In genomic region chr1:225977937-225978748, GRCh38 we compare ENCODE assay signal across 12 cellular contexts. TPM values are rescaled to one million over a fixed set of nuclear protein-coding genes. Genes with fewer than 3 reads are reported as not detected.
DNase-seq lines count a peak whose midpoint lies in the region; ATAC-seq, FAIRE-seq and TF ChIP-seq lines count a peak whose summit lies in the region.
"Had no signal": no experiment of that assay in that cellular context is flagged by ENCODE, and none has a peak within 500 bp of the region (broad histone marks: within the 10 kb centered on the region; RNA-seq: fewer than 3 reads in every experiment).

No MANE protein-coding gene starts in this region.

- H3K27me3 Mint-ChIP-seq in activated CD4-positive, alpha-beta T cell treated with anti-CD3 and anti-CD28 coated beads, Interleukin-2, amount 10 ng/mL, durations not matched to agents 24 days and 14 days, result no peaks in the 10 kb centered on the region
- H3K27me3 Mint-ChIP-seq in activated CD4-positive, alpha-beta T cell treated with anti-CD3 and anti-CD28 coated beads, Interleukin-2, amount 10 ng/mL, durations not matched to agents 7 days and 5 days, result no peaks in the 10 kb centered on the region

- H3K4me2 ChIP-seq in Loucy (ENCODE audit: low read depth, low read length, poor library complexity, severe bottlenecking) (peak overlapping the region; percentile 22), mesendoderm (ENCODE audit: low read length) (no peak overlapping the region)

- intact Hi-C loops in activated CD4-positive, alpha-beta T cell treated with anti-CD3 and anti-CD28 coated beads, Interleukin-2, amount 10 ng/mL, durations not matched to agents 24 days and 14 days (cut with micrococcal nuclease), result loop anchor here (2.0 to 5.0 kb wide), 3 partner anchors 56 to 659 kb away; partner anchors contain the start of gene PYCR2
- intact Hi-C loops in pancreas (cut with DNase I) (loop anchor here in 2 of 3 donors (5.0 to 10.0 kb wide), 3 partner anchors 203 to 503 kb away; partner anchors contain the start of gene SRP9 (in 1 of the 2)), vagina (cut with DNase I) (loop anchor here (5.0 to 10.0 kb wide), 4 partner anchors 63 to 501 kb away; partner anchors contain the start of gene SRP9)

- H3K9ac ChIP-seq in Loucy (ENCODE audit: low read depth, low read length, poor library complexity, severe bottlenecking) (no peak overlapping the region), mesendoderm (ENCODE audit: low read length) (no peak overlapping the region)

- CTCF ChIA-PET in activated CD4-positive, alpha-beta T cell treated with anti-CD3 and anti-CD28 coated beads, Interleukin-2, amount 10 ng/mL, durations not matched to agents 7 days and 5 days (lab: Charles Lee), result interaction anchor here (0.9 to 1.6 kb wide), 3 partner anchors 9 to 503 kb away, joined by 3 to 9 read pairs (median 3); no protein-coding TSS in a partner anchor
- CTCF ChIA-PET in HEK293 (lab: Yijun Ruan, JAX), result interaction anchor here (0.7 to 6.5 kb wide), 16 partner anchors 8 to 658 kb away, joined by 3 to 161 read pairs (median 3); no protein-coding TSS in a partner anchor

- FAIRE-seq in pancreas (lab: Jason Lieb, UNC), result no peak
- FAIRE-seq: bronchial epithelial cell, frontal cortex had no signal

- H3K4me3 ChIP-seq in HEK293 (ENCODE audit: low read depth, low read length), result no peak overlapping the region
- no peak overlapping the region for H3K4me3 ChIP-seq in Loucy (ENCODE audit: low read length, poor library complexity, severe bottlenecking)
- no peak overlapping the region for H3K4me3 ChIP-seq in pancreas
- H3K4me3 ChIP-seq in vagina, result no peak overlapping the region
- H3K4me3 ChIP-seq in mesendoderm (ENCODE audit: low read length), result no peak overlapping the region

- no peaks in the 10 kb centered on the region for H3K79me1 ChIP-seq in mesendoderm (ENCODE audit: low read length)

- H3K79me2 ChIP-seq in Loucy (ENCODE audit: insufficient read depth, low read length), result no peaks in the 10 kb centered on the region
- H3K79me2 ChIP-seq in mesendoderm (ENCODE audit: control insufficient read depth, insufficient read depth, low read length), result no peaks in the 10 kb centered on the region

- H3K27ac ChIP-seq in HEK293 (ENCODE audit: extremely low read depth, low read depth, low read length) (no peak overlapping the region), pancreas (no peak overlapping the region), vagina (no peak overlapping the region), mesendoderm (ENCODE audit: low read depth, low read length) (no peak overlapping the region)

- no peak for TF ChIP-seq POLR2A in vagina (IDR thresholded peaks at IDR 0.05)

- H3K4me1 Mint-ChIP-seq in activated CD4-positive, alpha-beta T cell treated with anti-CD3 and anti-CD28 coated beads, Interleukin-2, amount 10 ng/mL, durations not matched to agents 24 days and 14 days, result peaks cover 4% of the 10 kb centered on the region
- peaks cover 9% of the 10 kb centered on the region for H3K4me1 Mint-ChIP-seq in activated CD4-positive, alpha-beta T cell treated with anti-CD3 and anti-CD28 coated beads, Interleukin-2, amount 10 ng/mL, durations not matched to agents 7 days and 5 days

- H4K8ac ChIP-seq in mesendoderm (ENCODE audit: low read depth, low read length), result no peak overlapping the region

- no peak overlapping the region for H3K23ac ChIP-seq in mesendoderm (ENCODE audit: low read length)

- no peak overlapping the region for H2AK5ac ChIP-seq in mesendoderm (ENCODE audit: low read length)

- no peaks in the 10 kb centered on the region for H3K9me2 ChIP-seq in Loucy (replicated peaks; ENCODE audit: low read depth, low read length)

- ATAC-seq in pancreas, result peak; percentile 12 to 46 (median 36)

- H3K27me3 ChIP-seq in Loucy (ENCODE audit: insufficient read depth, low read length, poor library complexity, severe bottlenecking) (no peaks in the 10 kb centered on the region), pancreas (no peaks in the 10 kb centered on the region), vagina (no peaks in the 10 kb centered on the region), mesendoderm (ENCODE audit: insufficient read depth, low read length, poor library complexity) (no peaks in the 10 kb centered on the region)

- peaks cover 3% of the 10 kb centered on the region for H3K9me3 Mint-ChIP-seq in activated CD4-positive, alpha-beta T cell treated with anti-CD3 and anti-CD28 coated beads, Interleukin-2, amount 10 ng/mL, durations not matched to agents 24 days and 14 days
- peaks cover 7% of the 10 kb centered on the region for H3K9me3 Mint-ChIP-seq in activated CD4-positive, alpha-beta T cell treated with anti-CD3 and anti-CD28 coated beads, Interleukin-2, amount 10 ng/mL, durations not matched to agents 7 days and 5 days

- peaks cover 40% of the 10 kb centered on the region for H3K36me3 Mint-ChIP-seq in activated CD4-positive, alpha-beta T cell treated with anti-CD3 and anti-CD28 coated beads, Interleukin-2, amount 10 ng/mL, durations not matched to agents 24 days and 14 days (ENCODE audit: low read depth)
- peaks cover 41% of the 10 kb centered on the region for H3K36me3 Mint-ChIP-seq in activated CD4-positive, alpha-beta T cell treated with anti-CD3 and anti-CD28 coated beads, Interleukin-2, amount 10 ng/mL, durations not matched to agents 7 days and 5 days (ENCODE audit: low read depth)

- no peak overlapping the region for H2AFZ ChIP-seq in Loucy (ENCODE audit: low read length)

- no peak overlapping the region for H3K4me3 Mint-ChIP-seq in activated CD4-positive, alpha-beta T cell treated with anti-CD3 and anti-CD28 coated beads, Interleukin-2, amount 10 ng/mL, durations not matched to agents 24 days and 14 days
- no peak overlapping the region for H3K4me3 Mint-ChIP-seq in activated CD4-positive, alpha-beta T cell treated with anti-CD3 and anti-CD28 coated beads, Interleukin-2, amount 10 ng/mL, durations not matched to agents 7 days and 5 days

- H2BK15ac ChIP-seq in mesendoderm (replicated peaks; ENCODE audit: low read depth), result no peak overlapping the region

- no peak overlapping the region for H3K56ac ChIP-seq in mesendoderm (ENCODE audit: low read length)

- H3K18ac ChIP-seq in mesendoderm (ENCODE audit: low read length), result no peak overlapping the region

- peak overlapping the region; percentile 36 for H3K27ac Mint-ChIP-seq in activated CD4-positive, alpha-beta T cell treated with anti-CD3 and anti-CD28 coated beads, Interleukin-2, amount 10 ng/mL, durations not matched to agents 24 days and 14 days
- H3K27ac Mint-ChIP-seq in activated CD4-positive, alpha-beta T cell treated with anti-CD3 and anti-CD28 coated beads, Interleukin-2, amount 10 ng/mL, durations not matched to agents 7 days and 5 days, result no peak overlapping the region

- no peak overlapping the region for H4K5ac ChIP-seq in mesendoderm (ENCODE audit: low read length)

- H3K9me3 ChIP-seq in HEK293 (ENCODE audit: control insufficient read depth, insufficient read depth, low read depth, low read length), result no peaks in the 10 kb centered on the region
- no peaks in the 10 kb centered on the region for H3K9me3 ChIP-seq in Loucy (ENCODE audit: insufficient read depth, low read depth, low read length)
- H3K9me3 ChIP-seq in pancreas, result no peaks in the 10 kb centered on the region
- H3K9me3 ChIP-seq in vagina, result no peaks in the 10 kb centered on the region

- POLR2A ChIA-PET in activated CD4-positive, alpha-beta T cell treated with anti-CD3 and anti-CD28 coated beads, Interleukin-2, amount 10 ng/mL, durations not matched to agents 7 days and 5 days (lab: Charles Lee), result no interaction called here
- POLR2A ChIA-PET in HEK293 (lab: Yijun Ruan, JAX), result interaction anchor here (0.6 to 0.9 kb wide), 3 partner anchors 84 to 504 kb away, joined by 3 to 4 read pairs (median 3); partner anchors contain the start of gene H3-3A

- DNase-seq in activated CD4-positive, alpha-beta T cell treated with anti-CD3 and anti-CD28 coated beads, Interleukin-2, amount 10 ng/mL, durations not matched to agents 24 days and 14 days, result no peak
- no peak for DNase-seq in activated CD4-positive, alpha-beta T cell treated with anti-CD3 and anti-CD28 coated beads, Interleukin-2, amount 10 ng/mL, durations not matched to agents 7 days and 5 days
- DNase-seq in pancreas, result peak in 2 of 6 donors; percentile 50 to 53
- DNase-seq in stimulated activated CD4-positive, alpha-beta T cell treated with anti-CD3 and anti-CD28 coated beads, Interleukin-4, amount 100 ng/mL, for 4 hours, result no peak
- DNase-seq in vagina (ENCODE audit: extremely low spot score in 2 of 2), result no peak
- no peak for DNase-seq in mesendoderm
- DNase-seq: activated CD4-positive, CD25-positive, alpha-beta regulatory T cell; NCI-H2081 treated with DMSO at 0.1 percent for 48 hours had no signal

- H4K20me1 ChIP-seq in Loucy (ENCODE audit: insufficient read depth, low read length, poor library complexity, severe bottlenecking), result no peaks in the 10 kb centered on the region

- H2BK120ac ChIP-seq in mesendoderm (ENCODE audit: low read depth, low read length), result no peak overlapping the region

- H3F3A ChIP-seq in Loucy (ENCODE audit: low read depth), result no peaks in the 10 kb centered on the region; the same call in 1 of the 2 replicates

- H2BK5ac ChIP-seq in mesendoderm (ENCODE audit: low read length), result no peak overlapping the region

- H3K4me1 ChIP-seq in HEK293 (ENCODE audit: control insufficient read depth, insufficient read depth, low read length), result no peaks in the 10 kb centered on the region
- H3K4me1 ChIP-seq in Loucy (ENCODE audit: insufficient read depth, low read length, poor library complexity, severe bottlenecking), result peaks cover 8% of the 10 kb centered on the region
- H3K4me1 ChIP-seq in pancreas, result peaks cover 12 to 33% (median 17%) of the 10 kb centered on the region in 3 donors
- H3K4me1 ChIP-seq in vagina, result no peaks in the 10 kb centered on the region
- H3K4me1 ChIP-seq in mesendoderm (ENCODE audit: control insufficient read depth, low read depth, low read length), result no peaks in the 10 kb centered on the region

- TF ChIP-seq CTCF in HEK293 (tag by site-specific recombination; IDR thresholded peaks at IDR 0.05) (no peak), Loucy (conservative IDR thresholded peaks at IDR 0.05; ENCODE audit: low read length) (peak; percentile 52), pancreas (IDR thresholded peaks at IDR 0.05) (no peak), vagina (IDR thresholded peaks at IDR 0.05) (no peak)

- 40 to 43% methylated on average over 15 of the region's 15 CpGs for WGBS in pancreas, 2 donors
- WGBS in mesendoderm (ENCODE audit: extremely low coverage, insufficient coverage, low lambda C conversion rate), result no CpG with 5 or more reads among the region's 15 CpGs

- no peak overlapping the region for H3K4ac ChIP-seq in mesendoderm (ENCODE audit: low read depth, low read length)

- H3K36me3 ChIP-seq in HEK293 (ENCODE audit: control insufficient read depth in 2 of 2, insufficient read depth in 1 of 2, low read length in 2 of 2) (peaks cover 22 to 47% of the 10 kb centered on the region in 2 experiments), Loucy (ENCODE audit: insufficient read depth, low read length) (peaks cover 31% of the 10 kb centered on the region), pancreas (peaks cover 0 to 14% (median 2%) of the 10 kb centered on the region in 3 donors), vagina (peaks cover 0 to 29% of the 10 kb centered on the region in 2 donors), mesendoderm (ENCODE audit: control insufficient read depth, insufficient read depth, low read length) (peaks cover 2% of the 10 kb centered on the region)

RNA-seq across cellular contexts. Expression of gene SDE2, which starts 21.0 kb away (rescaled TPM):
- total RNA-seq in activated CD4-positive, alpha-beta T cell treated with anti-CD3 and anti-CD28 coated beads, Interleukin-2, amount 10 ng/mL, durations not matched to agents 24 days and 14 days, result 26.9 and 27.1 TPM in 2 replicates
- total RNA-seq in activated CD4-positive, alpha-beta T cell treated with anti-CD3 and anti-CD28 coated beads, Interleukin-2, amount 10 ng/mL, durations not matched to agents 7 days and 5 days, result 10 to 100 TPM; 16.1 to 16.6 TPM
- total RNA-seq in pancreas, result 10 to 100 TPM in 1 of 6 donors, 1 to 10 TPM in 5; 6.8 to 12.4 (median 9.4) TPM
- 1 to 10 TPM; 3.3 to 6.6 TPM for polyA plus RNA-seq in pancreas
- total RNA-seq in vagina, result 14.7 TPM
- polyA plus RNA-seq in mesendoderm (2013, experiment 1 of 2), result 12.6 TPM
- polyA plus RNA-seq in mesendoderm (2013, experiment 2 of 2), result 13.0 TPM

RNA-seq across cellular contexts. Expression of gene LEFTY2, which starts 37.1 kb away (rescaled TPM):
- not detected in 2 replicates for total RNA-seq in activated CD4-positive, alpha-beta T cell treated with anti-CD3 and anti-CD28 coated beads, Interleukin-2, amount 10 ng/mL, durations not matched to agents 24 days and 14 days
- total RNA-seq in activated CD4-positive, alpha-beta T cell treated with anti-CD3 and anti-CD28 coated beads, Interleukin-2, amount 10 ng/mL, durations not matched to agents 7 days and 5 days, result not detected
- 10 to 100 TPM in 1 of 6 donors, under 1 TPM in 1, not detected in 4; 0.09 to 16.3 TPM for total RNA-seq in pancreas
- polyA plus RNA-seq in pancreas, result 1 to 10 TPM in 1 of 2 donors, under 1 TPM in 1; 0.07 to 1.4 TPM
- total RNA-seq in vagina, result 2.7 TPM
- 11.8 TPM for polyA plus RNA-seq in mesendoderm (2013, experiment 1 of 2)
- 13.3 TPM for polyA plus RNA-seq in mesendoderm (2013, experiment 2 of 2)
- total RNA-seq: bronchial epithelial cell had no signal

RNA-seq across cellular contexts. Expression of gene PYCR2, which starts 54.1 kb away (rescaled TPM):
- total RNA-seq in activated CD4-positive, alpha-beta T cell treated with anti-CD3 and anti-CD28 coated beads, Interleukin-2, amount 10 ng/mL, durations not matched to agents 24 days and 14 days, result 144 and 150 TPM in 2 replicates
- 100 to 1,000 TPM in 1 of 2 experiments, 10 to 100 TPM in 1; 98.1 to 120 TPM for total RNA-seq in activated CD4-positive, alpha-beta T cell treated with anti-CD3 and anti-CD28 coated beads, Interleukin-2, amount 10 ng/mL, durations not matched to agents 7 days and 5 days
- total RNA-seq in pancreas (10 to 100 TPM; 21.3 to 38.4 (median 30.5) TPM), vagina (47.4 TPM)
- 10 to 100 TPM; 69.2 to 88.9 TPM for polyA plus RNA-seq in pancreas
- 94.1 TPM for polyA plus RNA-seq in mesendoderm (2013, experiment 1 of 2)
- 95.3 TPM for polyA plus RNA-seq in mesendoderm (2013, experiment 2 of 2)
